17 cellular contexts compared by ENCODE assay signal in genomic region chr2:25323612-25324189, GRCh38. TPM values are rescaled to one million over a fixed set of nuclear protein-coding genes. Genes with fewer than 3 reads are reported as not detected.
A peak's percentile ranks its signal among the peaks of the same experiment; 100 is the strongest.
DNase-seq lines count a peak whose midpoint lies in the region; ATAC-seq, FAIRE-seq and TF ChIP-seq lines count a peak whose summit lies in the region.
"Had no signal": no experiment of that assay in that cellular context is flagged by ENCODE, and none has a peak within 500 bp of the region (broad histone marks: within the 10 kb centered on the region; RNA-seq: fewer than 3 reads in every experiment).

No MANE protein-coding gene starts in this region.

- BruUV-seq in HepG2 (replicated peaks; lab: Mats Ljungman, UMichigan) = no TSS peak

- CTCF ChIA-PET in HepG2 (lab: Yijun Ruan, JAX; ENCODE audit: low intra/inter-chr PET ratio, low total read pairs) = no interaction called here

- no peaks in the 10 kb centered on the region for H3K79me2 ChIP-seq in HepG2 (ENCODE audit: insufficient read depth, low read length)

- H3K9ac ChIP-seq in HepG2 (ENCODE audit: insufficient read depth, low read depth, low read length) = no peak overlapping the region

- TF ChIP-seq EP300 in HepG2 (IDR thresholded peaks at IDR 0.05; ENCODE audit: low read depth in 2 of 2, low read length in 2 of 2) (no peak), HepG2 (CRISPR knock-in tag; IDR thresholded peaks at IDR 0.05; ENCODE audit: borderline replicate concordance) (no peak)

- H3K4me3 Mint-ChIP-seq in activated naive CD8-positive, alpha-beta T cell treated with anti-CD3 and anti-CD28 coated beads, Interleukin-2, amount 50 U/mL, for 24 hours = peak overlapping the region; percentile 80
- H3K4me3 Mint-ChIP-seq: dendritic cell treated with granulocyte-macrophage colony-stimulating factor and Interleukin-4, amounts not matched to agents 40 ng/mL and 50 ng/mL, for 4 days; memory B cell had no signal

- no peaks in the 10 kb centered on the region for H3K27me3 Mint-ChIP-seq in activated naive CD8-positive, alpha-beta T cell treated with anti-CD3 and anti-CD28 coated beads, Interleukin-2, amount 50 U/mL, for 24 hours
- H3K27me3 Mint-ChIP-seq: dendritic cell treated with granulocyte-macrophage colony-stimulating factor and Interleukin-4, amounts not matched to agents 40 ng/mL and 50 ng/mL, for 4 days; memory B cell had no signal

- in situ Hi-C loops in HepG2 (cut with HindIII; ENCODE audit: extremely low pct_ligation_motif_present, low pct_unique_long_range_greater_than_20kb) = no loop called here

- H3K36me3 Mint-ChIP-seq in activated naive CD8-positive, alpha-beta T cell treated with anti-CD3 and anti-CD28 coated beads, Interleukin-2, amount 50 U/mL, for 24 hours (ENCODE audit: low read depth) = peaks cover 51% of the 10 kb centered on the region

- H3K4me3 ChIP-seq in HepG2 (replicated peaks in 1 of 3; ENCODE audit: insufficient read depth in 1 of 3, low read depth in 2 of 3, low read length in 3 of 3) = no peak overlapping the region
- H3K4me3 ChIP-seq in right lobe of liver = no peak overlapping the region
- no peak overlapping the region for H3K4me3 ChIP-seq in mucosa of descending colon
- no peak overlapping the region for H3K4me3 ChIP-seq in upper lobe of right lung
- H3K4me3 ChIP-seq: SJSA1, thoracic aorta had no signal

- H3K4me2 ChIP-seq in HepG2 (ENCODE audit: low read depth, low read length) = no peak overlapping the region

- H3K36me3 ChIP-seq in HepG2 (replicated peaks in 1 of 2; ENCODE audit: control insufficient read depth in 1 of 2, insufficient read depth in 2 of 2, low read length in 2 of 2) = no peaks in the 10 kb centered on the region
- no peaks in the 10 kb centered on the region for H3K36me3 ChIP-seq in right lobe of liver
- H3K36me3 ChIP-seq in mucosa of descending colon (ENCODE audit: low read depth) = no peaks in the 10 kb centered on the region
- no peaks in the 10 kb centered on the region for H3K36me3 ChIP-seq in upper lobe of right lung
- H3K36me3 ChIP-seq: SJSA1, thoracic aorta had no signal

- H3K4me1 Mint-ChIP-seq in activated naive CD8-positive, alpha-beta T cell treated with anti-CD3 and anti-CD28 coated beads, Interleukin-2, amount 50 U/mL, for 24 hours = peaks cover 73% of the 10 kb centered on the region

- no peak for ATAC-seq in HepG2
- ATAC-seq in right lobe of liver = no peak
- ATAC-seq in activated naive CD8-positive, alpha-beta T cell treated with anti-CD3 and anti-CD28 coated beads, Interleukin-2, amount 50 U/mL, for 24 hours = no peak
- peak; percentile 16 for ATAC-seq in mucosa of descending colon
- ATAC-seq in upper lobe of right lung = peak; percentile 28
- ATAC-seq in HG02884 (IDR thresholded peaks at IDR 0.05; ENCODE audit: unreplicated experiment) = no peak
- ATAC-seq: HCT116 had no signal

- POLR2A ChIA-PET in HepG2 (lab: Yijun Ruan, JAX) = no interaction called here

- H3K27ac Mint-ChIP-seq in activated naive CD8-positive, alpha-beta T cell treated with anti-CD3 and anti-CD28 coated beads, Interleukin-2, amount 50 U/mL, for 24 hours = peak overlapping the region; percentile 99
- H3K27ac Mint-ChIP-seq: dendritic cell treated with granulocyte-macrophage colony-stimulating factor and Interleukin-4, amounts not matched to agents 40 ng/mL and 50 ng/mL, for 4 days; memory B cell had no signal

- peaks cover 16% of the 10 kb centered on the region for H3K9me3 Mint-ChIP-seq in activated naive CD8-positive, alpha-beta T cell treated with anti-CD3 and anti-CD28 coated beads, Interleukin-2, amount 50 U/mL, for 24 hours

- intact Hi-C loops in HepG2 (cut with micrococcal nuclease; ENCODE audit: unreplicated experiment) (no loop called here), right lobe of liver (cut with DNase I) (no loop called here), mucosa of descending colon (cut with DNase I, micrococcal nuclease) (no loop called here), upper lobe of right lung (cut with DNase I) (no loop called here)

- H3K9me3 ChIP-seq in HepG2 (ENCODE audit: low read length) (peaks cover 5% of the 10 kb centered on the region; the same call in 1 of the 2 replicates), right lobe of liver (no peaks in the 10 kb centered on the region), mucosa of descending colon (peaks cover 10% of the 10 kb centered on the region), upper lobe of right lung (no peaks in the 10 kb centered on the region)
- H3K9me3 ChIP-seq: BE2C, thoracic aorta had no signal

- DNase-seq in HepG2 (ENCODE audit: low spot score) (no peak), right lobe of liver (no peak), mucosa of descending colon (no peak), upper lobe of right lung (no peak), H4 (ENCODE audit: low spot score) (no peak), D721Med (ENCODE audit: insufficient read length, low spot score) (no peak)
- DNase-seq in activated naive CD8-positive, alpha-beta T cell treated with anti-CD3 and anti-CD28 coated beads, Interleukin-2, amount 50 U/mL, for 24 hours = no peak
- DNase-seq: BE2C, DMS79, occipital lobe had no signal

- H3K27ac ChIP-seq in HepG2 (ENCODE audit: extremely low read length, insufficient read depth, low read length) (no peak overlapping the region), right lobe of liver (no peak overlapping the region), upper lobe of right lung (no peak overlapping the region)
- H3K27ac ChIP-seq: SJSA1 had no signal

- no peaks in the 10 kb centered on the region; the same call in 1 of the 2 replicates for H4K20me1 ChIP-seq in HepG2 (ENCODE audit: insufficient read depth, low read length)

- TF ChIP-seq CTCF in HepG2 (CRISPR knock-in tag; IDR thresholded peaks at IDR 0.05) = no peak
- TF ChIP-seq CTCF in right lobe of liver (IDR thresholded peaks at IDR 0.05) = no peak
- no peak for TF ChIP-seq CTCF in mucosa of descending colon (IDR thresholded peaks at IDR 0.05)
- TF ChIP-seq CTCF in upper lobe of right lung (IDR thresholded peaks at IDR 0.05) = no peak
- no peak for TF ChIP-seq CTCF in D721Med (IDR thresholded peaks at IDR 0.05; ENCODE audit: insufficient read depth, missing control alignments)

- WGBS in HepG2 (ENCODE audit: low lambda C conversion rate) = 58% methylated on average over 8 of the region's 8 CpGs
- 76% methylated on average over 7 of the region's 8 CpGs for WGBS in right lobe of liver (ENCODE audit: insufficient coverage, low coverage, low lambda C conversion rate, missing lambda C conversion rate)

- TF ChIP-seq POLR2A in HepG2 (IDR thresholded peaks at IDR 0.05; ENCODE audit: insufficient read depth in 1 of 2, low read depth in 2 of 2, low read length in 2 of 2) (no peak), right lobe of liver (IDR thresholded peaks at IDR 0.05) (no peak)

- FAIRE-seq in HepG2 (lab: Jason Lieb, UNC) (no peak), D721Med (lab: Jason Lieb, UNC) (no peak)
- FAIRE-seq: TTC549 had no signal

- H3K27me3 ChIP-seq in HepG2 (ENCODE audit: control insufficient read depth in 1 of 2, insufficient read depth in 2 of 2, low read length in 2 of 2) (no peaks in the 10 kb centered on the region), right lobe of liver (no peaks in the 10 kb centered on the region), upper lobe of right lung (no peaks in the 10 kb centered on the region)
- H3K27me3 ChIP-seq: BE2C, SJSA1 had no signal

- no peaks in the 10 kb centered on the region for H3K4me1 ChIP-seq in HepG2 (ENCODE audit: insufficient read depth, low read length)
- no peaks in the 10 kb centered on the region for H3K4me1 ChIP-seq in right lobe of liver
- H3K4me1 ChIP-seq in mucosa of descending colon (ENCODE audit: low read depth) = no peaks in the 10 kb centered on the region
- H3K4me1 ChIP-seq in upper lobe of right lung = no peaks in the 10 kb centered on the region
- H3K4me1 ChIP-seq: SJSA1 had no signal

- H2AFZ ChIP-seq in HepG2 (ENCODE audit: low read length) = no peak overlapping the region

- TF ChIP-seq RAD21 in HepG2 (CRISPR knock-in tag; IDR thresholded peaks at IDR 0.05) = no peak

TF ChIP-seq in HepG2, 621 proteins besides CTCF, POLR2A, EP300 and RAD21:
- TF ChIP-seq ZNF629 (CRISPR knock-in tag; conservative IDR thresholded peaks at IDR 0.05) = peak; percentile 54; the same call in 1 of the 2 replicates
- TF ChIP-seq KAT8 (CRISPR knock-in tag; IDR thresholded peaks at IDR 0.05) = no peak

RNA-seq across cellular contexts. Expression of gene DNMT3A, which starts 18.0 kb away (rescaled TPM):
- 29.1 and 39.4 TPM in 2 replicates for total RNA-seq in HepG2 (2016; rRNA removed; fragmentation: Illumina TruSeq; extraction: Trizol)
- total RNA-seq in HepG2 (2016; cell fraction: cytosol; rRNA removed; fragmentation: Illumina TruSeq; extraction: Trizol; ENCODE audit: low read depth) = 5.8 and 6.2 TPM in 2 replicates
- total RNA-seq in HepG2 (2016; cell fraction: insoluble cytoplasmic fraction; rRNA removed; fragmentation: Illumina TruSeq; extraction: Trizol) = 31.7 and 35.2 TPM in 2 replicates
- 15.9 and 18.0 TPM in 2 replicates for total RNA-seq in HepG2 (2016; cell fraction: membrane; rRNA removed; fragmentation: Illumina TruSeq; extraction: Trizol)
- total RNA-seq in HepG2 (2016; cell fraction: nucleus; rRNA removed; fragmentation: Illumina TruSeq; extraction: Trizol) = 35.9 and 36.0 TPM in 2 replicates
- polyA plus RNA-seq in HepG2 (2011; rRNA removed) = 14.7 and 16.4 TPM in 2 replicates
- polyA plus RNA-seq in HepG2 (2011; cell fraction: cytosol; rRNA removed) = 10.1 and 10.9 TPM in 2 replicates
- polyA plus RNA-seq in HepG2 (2011; cell fraction: nucleus; rRNA removed) = 45.7 and 53.5 TPM in 2 replicates
- polyA plus RNA-seq in HepG2 (2012) = 25.9 and 28.5 TPM in 2 replicates
- 4.3 and 5.0 TPM in 2 replicates for polyA plus RNA-seq in HepG2 (2016; cell fraction: cytosol; fragmentation: Illumina TruSeq; extraction: Trizol; ENCODE audit: low read depth)
- polyA plus RNA-seq in HepG2 (2016; cell fraction: insoluble cytoplasmic fraction; fragmentation: Illumina TruSeq; extraction: Trizol; ENCODE audit: low read depth) = 43.9 and 48.4 TPM in 2 replicates
- 10.6 and 11.7 TPM in 2 replicates for polyA plus RNA-seq in HepG2 (2016; cell fraction: membrane; fragmentation: Illumina TruSeq; extraction: Trizol; ENCODE audit: low read depth)
- polyA plus RNA-seq in HepG2 (2016; cell fraction: nucleus; fragmentation: Illumina TruSeq; extraction: Trizol; ENCODE audit: insufficient read depth, low read depth) = 105 and 111 TPM in 2 replicates
- 11.0 and 59.1 TPM in 2 replicates for polyA minus RNA-seq in HepG2 (2011; rRNA and poly(A)+ RNA removed; ENCODE audit: low replicate concordance)
- polyA minus RNA-seq in HepG2 (2011; cell fraction: cytosol; rRNA and poly(A)+ RNA removed) = 17.0 and 17.9 TPM in 2 replicates
- polyA minus RNA-seq in HepG2 (2011; cell fraction: nucleus; rRNA and poly(A)+ RNA removed) = 33.1 and 38.8 TPM in 2 replicates
- total RNA-seq in right lobe of liver = 10 to 100 TPM in 3 of 6 experiments, 1 to 10 TPM in 3; 4.9 to 13.3 (median 9.3) TPM
- 10 to 100 TPM; 31.2 to 50.8 (median 33.0) TPM for total RNA-seq in mucosa of descending colon
- 31.3 TPM for total RNA-seq in upper lobe of right lung
- 1.5 and 2.4 TPM in 2 replicates for total RNA-seq in H4 (2014; rRNA removed; shearing (Covaris generic))

Comparison
In these comparisons a context has a peak if more than half of its experiments do, and no peak if none do; other contexts are left out.
1. ATAC-seq: peak in mucosa of descending colon (single experiment) and upper lobe of right lung (single experiment); none in HepG2 (single experiment), right lobe of liver (0 of 4), activated naive CD8-positive, alpha-beta T cell treated with anti-CD3 and anti-CD28 coated beads, Interleukin-2, amount 50 U/mL, for 24 hours (single experiment) and HG02884 (single experiment).